Comparison of ENCODE assay signal across 8 cellular contexts in genomic region chr12:27013606-27014084, GRCh38. TPM values are rescaled to one million over a fixed set of nuclear protein-coding genes. Genes with fewer than 3 reads are reported as not detected.
A peak's percentile ranks its signal among the peaks of the same experiment; 100 is the strongest.
DNase-seq lines count a peak whose midpoint lies in the region; ATAC-seq lines count a peak whose summit lies in the region.

No MANE protein-coding gene starts in this region.

- H3K36me3 Mint-ChIP-seq in activated T-helper 1 cell treated with anti-CD3 and anti-CD28 coated beads, Interleukin-12 subunit alpha, Interleukin-12 subunit beta, Interleukin-2, Interleukin-4 antibody, amounts not matched to agents 30 ng/mL and 10 ng/mL and 1 ng/mL, durations not matched to agents 14 hours and 24 hours and 36 hours (ENCODE audit: low read depth), result peaks cover 13% of the 10 kb centered on the region

- peaks cover 13% of the 10 kb centered on the region for H3K4me1 ChIP-seq in HUES64 (ENCODE audit: insufficient read depth, low read length)
- H3K4me1 ChIP-seq in rectal smooth muscle tissue (ENCODE audit: control insufficient read depth, insufficient read depth, low read length), result peaks cover 13% of the 10 kb centered on the region

- H3K9me3 ChIP-seq in HUES64 (ENCODE audit: insufficient read depth, low read depth, low read length), result no peaks in the 10 kb centered on the region

- no peaks in the 10 kb centered on the region for H3K27me3 ChIP-seq in HUES64 (ENCODE audit: insufficient read depth, low read length)
- no peaks in the 10 kb centered on the region for H3K27me3 ChIP-seq in rectal smooth muscle tissue (ENCODE audit: control insufficient read depth, insufficient read depth, low read length)

- H3K36me3 ChIP-seq in HUES64 (ENCODE audit: insufficient read depth, low read length) (no peaks in the 10 kb centered on the region; the same call in 1 of the 2 replicates), rectal smooth muscle tissue (ENCODE audit: control insufficient read depth, insufficient read depth, low read length) (no peaks in the 10 kb centered on the region)

- intact Hi-C loops in activated T-helper 1 cell treated with anti-CD3 and anti-CD28 coated beads, Interleukin-12 subunit alpha, Interleukin-12 subunit beta, Interleukin-2, Interleukin-4 antibody, amounts not matched to agents 30 ng/mL and 10 ng/mL and 1 ng/mL, durations not matched to agents 14 hours and 24 hours and 36 hours (cut with micrococcal nuclease), result loop anchor here (1.0 to 10.0 kb wide), 13 partner anchors 9 to 1961 kb away; partner anchors contain the start of genes FGFR1OP2, ITPR2, MED21 and PPFIBP1
- intact Hi-C loops in left cardiac atrium (cut with DNase I), result loop anchor here in 1 of 2 donors (5.0 kb wide), 1 partner anchor 66 kb away; no protein-coding TSS in a partner anchor

- peak overlapping the region; percentile 96 for H3K4me3 ChIP-seq in HUES64 (ENCODE audit: low read length)
- peak overlapping the region; percentile 98 for H3K4me3 ChIP-seq in rectal smooth muscle tissue (ENCODE audit: low read length)

- DNase-seq in NCI-H2227 treated with DMSO at 0.1 percent for 48 hours (lab: John Stamatoyannopoulos, UW), result peak; percentile 29
- DNase-seq in NCI-H2227 (lab: John Stamatoyannopoulos, UW; ENCODE audit: unreplicated experiment), result no peak
- no peak for DNase-seq in activated T-helper 1 cell treated with anti-CD3 and anti-CD28 coated beads, Interleukin-12 subunit alpha, Interleukin-12 subunit beta, Interleukin-2, Interleukin-4 antibody, amounts not matched to agents 30 ng/mL and 10 ng/mL and 1 ng/mL, durations not matched to agents 14 hours and 24 hours and 36 hours (ENCODE audit: low spot score)
- no peak for DNase-seq in left cardiac atrium
- DNase-seq in DMS153 treated with DMSO at 0.1 percent for 48 hours (lab: John Stamatoyannopoulos, UW; ENCODE audit: unreplicated experiment), result no peak

- peaks cover 61% of the 10 kb centered on the region for H3K4me1 Mint-ChIP-seq in activated T-helper 1 cell treated with anti-CD3 and anti-CD28 coated beads, Interleukin-12 subunit alpha, Interleukin-12 subunit beta, Interleukin-2, Interleukin-4 antibody, amounts not matched to agents 30 ng/mL and 10 ng/mL and 1 ng/mL, durations not matched to agents 14 hours and 24 hours and 36 hours (ENCODE audit: low read depth)

- peak overlapping the region; percentile 91 for H3K4me3 Mint-ChIP-seq in activated T-helper 1 cell treated with anti-CD3 and anti-CD28 coated beads, Interleukin-12 subunit alpha, Interleukin-12 subunit beta, Interleukin-2, Interleukin-4 antibody, amounts not matched to agents 30 ng/mL and 10 ng/mL and 1 ng/mL, durations not matched to agents 14 hours and 24 hours and 36 hours

- 3% methylated on average over 13 of the region's 13 CpGs for WGBS in HUES64

- H3K27me3 Mint-ChIP-seq in activated T-helper 1 cell treated with anti-CD3 and anti-CD28 coated beads, Interleukin-12 subunit alpha, Interleukin-12 subunit beta, Interleukin-2, Interleukin-4 antibody, amounts not matched to agents 30 ng/mL and 10 ng/mL and 1 ng/mL, durations not matched to agents 14 hours and 24 hours and 36 hours (ENCODE audit: insufficient read depth), result peaks cover 2% of the 10 kb centered on the region

- no peaks in the 10 kb centered on the region for H3K9me3 Mint-ChIP-seq in activated T-helper 1 cell treated with anti-CD3 and anti-CD28 coated beads, Interleukin-12 subunit alpha, Interleukin-12 subunit beta, Interleukin-2, Interleukin-4 antibody, amounts not matched to agents 30 ng/mL and 10 ng/mL and 1 ng/mL, durations not matched to agents 14 hours and 24 hours and 36 hours

- peak overlapping the region; percentile 67; the same call in 1 of the 2 replicates for H3K27ac ChIP-seq in HUES64 (ENCODE audit: low read depth, low read length)
- peak overlapping the region; percentile 86 for H3K27ac ChIP-seq in rectal smooth muscle tissue (ENCODE audit: low read depth, low read length)

- peak; percentile 13 for ATAC-seq in GM21526 (IDR thresholded peaks at IDR 0.05; ENCODE audit: low FRiP score, unreplicated experiment)
- peak; percentile 38 to 45 for ATAC-seq in left cardiac atrium

- H3K27ac Mint-ChIP-seq in activated T-helper 1 cell treated with anti-CD3 and anti-CD28 coated beads, Interleukin-12 subunit alpha, Interleukin-12 subunit beta, Interleukin-2, Interleukin-4 antibody, amounts not matched to agents 30 ng/mL and 10 ng/mL and 1 ng/mL, durations not matched to agents 14 hours and 24 hours and 36 hours, result peak overlapping the region; percentile 89

- peak overlapping the region; percentile 86 for H3K9ac ChIP-seq in HUES64 (ENCODE audit: low read depth, low read length)
- peak overlapping the region; percentile 83 for H3K9ac ChIP-seq in rectal smooth muscle tissue (ENCODE audit: low read length)

RNA-seq across cellular contexts. Expression of gene TM7SF3, which starts 0.5 kb away (rescaled TPM):
- polyA plus RNA-seq in HUES64 (2013, experiment 1 of 2), result 52.6 TPM
- 60.5 TPM for polyA plus RNA-seq in HUES64 (2013, experiment 2 of 2)
- 43.5 and 47.0 TPM in 2 replicates for total RNA-seq in activated T-helper 1 cell treated with anti-CD3 and anti-CD28 coated beads, Interleukin-12 subunit alpha, Interleukin-12 subunit beta, Interleukin-2, Interleukin-4 antibody, amounts not matched to agents 30 ng/mL and 10 ng/mL and 1 ng/mL, durations not matched to agents 14 hours and 24 hours and 36 hours
- total RNA-seq in left cardiac atrium, result 10 to 100 TPM; 20.4 to 31.2 TPM

RNA-seq across cellular contexts. Expression of gene MED21, which starts 8.7 kb away (rescaled TPM):
- polyA plus RNA-seq in HUES64 (2013, experiment 1 of 2), result 38.8 TPM
- 50.2 TPM for polyA plus RNA-seq in HUES64 (2013, experiment 2 of 2)
- total RNA-seq in activated T-helper 1 cell treated with anti-CD3 and anti-CD28 coated beads, Interleukin-12 subunit alpha, Interleukin-12 subunit beta, Interleukin-2, Interleukin-4 antibody, amounts not matched to agents 30 ng/mL and 10 ng/mL and 1 ng/mL, durations not matched to agents 14 hours and 24 hours and 36 hours, result 28.9 and 34.1 TPM in 2 replicates
- 10 to 100 TPM; 57.8 to 64.7 TPM for total RNA-seq in left cardiac atrium
